Comparison of ENCODE assay signal across 13 cellular contexts in the genomic region with DNA sequence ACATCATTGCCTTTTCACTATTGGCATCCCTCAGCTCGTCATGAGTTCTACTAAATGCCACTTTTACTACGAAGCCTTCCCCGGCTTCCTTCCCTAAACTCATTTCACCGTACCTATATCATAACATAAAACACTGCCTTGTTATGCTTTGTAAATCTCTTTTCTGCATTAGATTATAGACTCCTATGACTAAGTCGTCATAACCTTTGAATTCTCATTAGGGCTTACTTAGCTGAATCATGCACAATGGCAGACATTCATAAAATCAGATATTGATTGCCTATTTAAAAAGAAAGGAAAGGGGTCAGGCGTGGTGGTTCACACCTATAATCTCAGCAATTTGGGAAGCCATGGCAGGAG. TPM values are rescaled to one million over a fixed set of nuclear protein-coding genes. Genes with fewer than 3 reads are reported as not detected.
DNase-seq lines count a peak whose midpoint lies in the region; ATAC-seq, FAIRE-seq and TF ChIP-seq lines count a peak whose summit lies in the region.
"Had no signal": no experiment of that assay in that cellular context is flagged by ENCODE, and none has a peak within 500 bp of the region (broad histone marks: within the 10 kb centered on the region; RNA-seq: fewer than 3 reads in every experiment).

No MANE protein-coding gene starts in this region.

- no peak for TF ChIP-seq POLR2A in A549 (IDR thresholded peaks at IDR 0.05; ENCODE audit: low read length)

- peaks cover 71% of the 10 kb centered on the region for H3K79me2 ChIP-seq in MM.1S (ENCODE audit: low read length)

- no peaks in the 10 kb centered on the region for H3F3A ChIP-seq in MM.1S (ENCODE audit: insufficient read depth, low read length)

- H3K4me2 ChIP-seq in A549 (0 out of 3 replicates have a peak overlapping the region, but pooled peaks have one; percentile 15), MM.1S (ENCODE audit: low read depth, low read length) (no peak overlapping the region)

- WGBS in A549 (ENCODE audit: missing lambda C conversion rate) = 80% methylated on average over 6 of the region's 6 CpGs

- peak overlapping the region; percentile 45 for H3K4me3 Mint-ChIP-seq in CD8-positive, alpha-beta T cell
- H3K4me3 Mint-ChIP-seq: WTC11 had no signal

- H3K9me3 ChIP-seq in A549 = peaks cover 10% of the 10 kb centered on the region; the same call in 1 of the 3 replicates
- H3K9me3 ChIP-seq in CD8-positive, alpha-beta T cell (ENCODE audit: low read length) = no peaks in the 10 kb centered on the region
- no peaks in the 10 kb centered on the region for H3K9me3 ChIP-seq in MM.1S (replicated peaks; ENCODE audit: insufficient read depth, low read length)

- peak overlapping the region; percentile 61 for H3K27ac Mint-ChIP-seq in CD8-positive, alpha-beta T cell
- H3K27ac Mint-ChIP-seq: WTC11 had no signal

- TF ChIP-seq RAD21 in A549 (conservative IDR thresholded peaks at IDR 0.05 in 1 of 2, IDR thresholded peaks at IDR 0.05 in 1 of 2) = no peak

- ATAC-seq in A549 (no peak), GM21619 (IDR thresholded peaks at IDR 0.05; ENCODE audit: unreplicated experiment) (no peak)
- no peak for ATAC-seq in CD8-positive, alpha-beta T cell
- ATAC-seq: body of pancreas, WTC11 had no signal

- intact Hi-C loops in CD8-positive, alpha-beta T cell (cut with DNase I, micrococcal nuclease) = loop anchor here in 1 of 2 experiments (2.0 kb wide), 1 partner anchor 14 kb away; no protein-coding TSS in a partner anchor

- peaks cover 56% of the 10 kb centered on the region for H3K36me3 Mint-ChIP-seq in CD8-positive, alpha-beta T cell

- no peak for DNase-seq in A549 (ENCODE audit: low read depth in 1 of 2, low spot score in 1 of 2)
- no peak for DNase-seq in CD8-positive, alpha-beta T cell
- peak; percentile 2 for DNase-seq in MM.1S
- DNase-seq in epithelial cell of prostate (ENCODE audit: low read depth, low spot score) = no peak
- DNase-seq in NCI-H1105 (lab: John Stamatoyannopoulos, UW) = no peak
- DNase-seq in HCEC 1CT = no peak
- no peak for DNase-seq in cerebellar nuclear complex (lab: John Stamatoyannopoulos, UW)
- DNase-seq: body of pancreas, NCI-H1092 treated with DMSO at 0.1 percent for 48 hours, SHP77 treated with DMSO at 0.1 percent for 48 hours had no signal

- no peak for TF ChIP-seq CTCF in A549 (IDR thresholded peaks at IDR 0.05)
- TF ChIP-seq CTCF in CD8-positive, alpha-beta T cell (IDR thresholded peaks at IDR 0.05) = no peak
- no peak for TF ChIP-seq CTCF in MM.1S (IDR thresholded peaks at IDR 0.05; ENCODE audit: low read length)

- peaks cover 19% of the 10 kb centered on the region for H3K9me3 Mint-ChIP-seq in CD8-positive, alpha-beta T cell

- TF ChIP-seq EP300 in A549 (IDR thresholded peaks at IDR 0.05) = no peak

- peaks cover 60% of the 10 kb centered on the region for H3K4me1 Mint-ChIP-seq in CD8-positive, alpha-beta T cell (ENCODE audit: low read depth)

- peaks cover 28% of the 10 kb centered on the region for H3K4me1 ChIP-seq in A549
- peaks cover 54% of the 10 kb centered on the region for H3K4me1 ChIP-seq in CD8-positive, alpha-beta T cell (ENCODE audit: insufficient read depth, low read length)
- no peaks in the 10 kb centered on the region for H3K4me1 ChIP-seq in MM.1S (ENCODE audit: low read length)
- H3K4me1 ChIP-seq: tibial nerve had no signal

- POLR2A ChIA-PET in A549 (lab: Yijun Ruan, JAX) = interaction anchor here (1.0 kb wide), 1 partner anchor 21 kb away, joined by 7 read pairs; a partner anchor contains a TSS
- POLR2A ChIA-PET in CD8-positive, alpha-beta T cell (lab: Charles Lee) = interaction anchor here (0.7 to 2.1 kb wide), 9 partner anchors 10 to 258 kb away, joined by 3 to 7 read pairs (median 5); a partner anchor contains a TSS

- H3K27me3 ChIP-seq in CD8-positive, alpha-beta T cell (ENCODE audit: insufficient read depth, low read length) = no peaks in the 10 kb centered on the region
- H3K27me3 ChIP-seq in MM.1S (replicated peaks; ENCODE audit: insufficient read depth, low read length) = no peaks in the 10 kb centered on the region
- H3K27me3 ChIP-seq: body of pancreas, tibial nerve had no signal

- no peaks in the 10 kb centered on the region for H3K9me2 ChIP-seq in MM.1S (replicated peaks; ENCODE audit: insufficient read depth, low read length)

- CTCF ChIA-PET in A549 (lab: Yijun Ruan, JAX) = interaction anchor here (0.6 to 1.2 kb wide), 4 partner anchors 12 to 588 kb away, joined by 3 to 5 read pairs (median 4); no protein-coding TSS in a partner anchor
- CTCF ChIA-PET in CD8-positive, alpha-beta T cell (lab: Charles Lee) = interaction anchor here (1.1 to 1.3 kb wide), 2 partner anchors 112 to 133 kb away, joined by 3 read pairs; no protein-coding TSS in a partner anchor

- H3K27me3 Mint-ChIP-seq in CD8-positive, alpha-beta T cell (ENCODE audit: low read depth) = no peaks in the 10 kb centered on the region

- no peak overlapping the region for H3K9ac ChIP-seq in MM.1S (ENCODE audit: low read length)

- no peaks in the 10 kb centered on the region for H4K20me1 ChIP-seq in MM.1S (ENCODE audit: insufficient read depth, low read length)

- no peak for FAIRE-seq in A549 (lab: Jason Lieb, UNC)

- H3K27ac ChIP-seq in A549 = peak overlapping the region; percentile 16 to 24; a peak in 2 of 6 replicates
- H3K27ac ChIP-seq in CD8-positive, alpha-beta T cell (ENCODE audit: low read depth, low read length) = no peak overlapping the region
- no peak overlapping the region for H3K27ac ChIP-seq in MM.1S (ENCODE audit: low read length)
- H3K27ac ChIP-seq in epithelial cell of prostate = peak overlapping the region; percentile 41

- H3K36me3 ChIP-seq in CD8-positive, alpha-beta T cell (ENCODE audit: insufficient read depth, low read length) = no peaks in the 10 kb centered on the region
- no peaks in the 10 kb centered on the region for H3K36me3 ChIP-seq in MM.1S (replicated peaks; ENCODE audit: insufficient read depth, low read length)

- H3K4me3 ChIP-seq in A549 = no peak overlapping the region
- no peak overlapping the region for H3K4me3 ChIP-seq in CD8-positive, alpha-beta T cell (ENCODE audit: low read depth, low read length)
- no peak overlapping the region for H3K4me3 ChIP-seq in MM.1S (ENCODE audit: low read length)
- H3K4me3 ChIP-seq: body of pancreas, tibial nerve had no signal

- no peak overlapping the region for H2AFZ ChIP-seq in MM.1S (ENCODE audit: low read length)

TF ChIP-seq in A549, 52 proteins besides CTCF, POLR2A, EP300 and RAD21:
- no peak for TF ChIP-seq MAFK (IDR thresholded peaks at IDR 0.05; ENCODE audit: partially characterized antibody)
- TF ChIP-seq ZNF302 (CRISPR knock-in tag; IDR thresholded peaks at IDR 0.05) = no peak
- TF ChIP-seq, protein P1, sequence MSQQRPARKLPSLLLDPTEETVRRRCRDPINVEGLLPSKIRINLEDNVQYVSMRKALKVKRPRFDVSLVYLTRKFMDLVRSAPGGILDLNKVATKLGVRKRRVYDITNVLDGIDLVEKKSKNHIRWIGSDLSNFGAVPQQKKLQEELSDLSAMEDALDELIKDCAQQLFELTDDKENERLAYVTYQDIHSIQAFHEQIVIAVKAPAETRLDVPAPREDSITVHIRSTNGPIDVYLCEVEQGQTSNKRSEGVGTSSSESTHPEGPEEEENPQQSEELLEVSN (IDR thresholded peaks at IDR 0.05; ENCODE audit: borderline replicate concordance, low read depth) = no peak
- no peak for TF ChIP-seq RNF2 (IDR thresholded peaks at IDR 0.05; ENCODE audit: borderline replicate concordance, low read depth)
- no peak for TF ChIP-seq RFX5 (IDR thresholded peaks at IDR 0.05)
- TF ChIP-seq GATA3 (IDR thresholded peaks at IDR 0.05; ENCODE audit: borderline replicate concordance) = no peak
- TF ChIP-seq SREBF2 (IDR thresholded peaks at IDR 0.05) = no peak
- TF ChIP-seq CBX8 (IDR thresholded peaks at IDR 0.05) = no peak
- TF ChIP-seq PHF8 (IDR thresholded peaks at IDR 0.05; ENCODE audit: borderline replicate concordance, low read depth) = no peak
- no peak for TF ChIP-seq HOXB13 (CRISPR knock-in tag; IDR thresholded peaks at IDR 0.05; ENCODE audit: low read depth)
- no peak for TF ChIP-seq FOSL2 (IDR thresholded peaks at IDR 0.05)
- no peak for TF ChIP-seq FOSL2 (CRISPR knock-in tag; IDR thresholded peaks at IDR 0.05)
- no peak for TF ChIP-seq HOXB5 (CRISPR knock-in tag; IDR thresholded peaks at IDR 0.05)
- no peak for TF ChIP-seq NR3C1 (IDR thresholded peaks at IDR 0.05)
- TF ChIP-seq ZSCAN20 (CRISPR knock-in tag; IDR thresholded peaks at IDR 0.05) = no peak

RNA-seq across cellular contexts. Expression of a gene that starts 21.0 kb away (rescaled TPM):
- polyA plus RNA-seq in A549 (2011; rRNA removed) (138 and 215 TPM in 2 replicates), A549 (2017; fragmentation: RNase III; extraction: RNeasy Plus Mini Kit Qiagen cat#74134 plus additional on column Dnase treatment) (21.0 to 30.6 TPM (median 29.4 TPM) in 3 replicates)
- 40.4 and 47.2 TPM in 2 replicates for polyA plus RNA-seq in A549 (2012; cell fraction: cytosol; rRNA removed)
- polyA plus RNA-seq in A549 (2012; cell fraction: nucleus; rRNA removed) = 10.9 and 12.1 TPM in 2 replicates
- polyA minus RNA-seq in A549 (2011; rRNA and poly(A)+ RNA removed) = 228 and 293 TPM in 2 replicates
- 1,000 to 10,000 TPM; 1,847 to 1,850 TPM for total RNA-seq in CD8-positive, alpha-beta T cell

Comparison
In these comparisons a context has a peak if more than half of its experiments do, and no peak if none do; other contexts are left out.
1. H3K27ac ChIP-seq: peak in A549 (2 of 2) and epithelial cell of prostate (single experiment); none in CD8-positive, alpha-beta T cell (single experiment) and MM.1S (single experiment).